In genomic region chr16:71817690-71818089, GRCh38 we compare ENCODE assay signal across 10 cellular contexts. TPM values are rescaled to one million over a fixed set of nuclear protein-coding genes. Genes with fewer than 3 reads are reported as not detected.
DNase-seq lines count a peak whose midpoint lies in the region; ATAC-seq and TF ChIP-seq lines count a peak whose summit lies in the region.
"Had no signal": no experiment of that assay in that cellular context is flagged by ENCODE, and none has a peak within 500 bp of the region (broad histone marks: within the 10 kb centered on the region; RNA-seq: fewer than 3 reads in every experiment).

No MANE protein-coding gene starts in this region.

- no peak; the same call in 1 of the 2 replicates for TF ChIP-seq CTCF in KMS-11 (conservative IDR thresholded peaks at IDR 0.05; ENCODE audit: low read depth, low read length)
- TF ChIP-seq CTCF in dorsolateral prefrontal cortex (IDR thresholded peaks at IDR 0.05 in 54 of 56, conservative IDR thresholded peaks at IDR 0.05 in 2 of 56; ENCODE audit: low read depth in 1 of 56, partially characterized antibody in 56 of 56), result no peak

- peaks cover 32% of the 10 kb centered on the region for H3K4me1 ChIP-seq in KMS-11 (ENCODE audit: low read depth, poor library complexity, severe bottlenecking)

- H2AFZ ChIP-seq in KMS-11 (ENCODE audit: low read depth), result peak overlapping the region; percentile 36

- no peaks in the 10 kb centered on the region for H3K27me3 ChIP-seq in KMS-11 (ENCODE audit: insufficient read depth, low read depth)
- H3K27me3 ChIP-seq in dorsolateral prefrontal cortex, result no peaks in the 10 kb centered on the region

- H3K9ac ChIP-seq in KMS-11, result peak overlapping the region; percentile 64; the same call in 1 of the 2 replicates

- peaks cover 8% of the 10 kb centered on the region for H3K36me3 Mint-ChIP-seq in stimulated activated effector memory CD8-positive, alpha-beta T cell treated with anti-CD3 and anti-CD28 coated beads, Interleukin-12 subunit alpha, Interleukin-12 subunit beta, amount 100 ng/mL, for 72 hours

- DNase-seq in dorsolateral prefrontal cortex (no peak), NCI-H187 treated with DMSO at 0.1 percent for 48 hours (lab: John Stamatoyannopoulos, UW) (no peak), iPS-NIHi7 (ENCODE audit: extremely low spot score) (no peak)
- DNase-seq in stimulated activated effector memory CD8-positive, alpha-beta T cell treated with anti-CD3 and anti-CD28 coated beads, Interleukin-12 subunit alpha, Interleukin-12 subunit beta, amount 100 ng/mL, for 72 hours (ENCODE audit: low spot score in 2 of 2), result no peak
- DNase-seq: GDM1, NCI-H1436 had no signal

- H3K9me3 Mint-ChIP-seq in stimulated activated effector memory CD8-positive, alpha-beta T cell treated with anti-CD3 and anti-CD28 coated beads, Interleukin-12 subunit alpha, Interleukin-12 subunit beta, amount 100 ng/mL, for 72 hours, result no peaks in the 10 kb centered on the region

- peaks cover 15% of the 10 kb centered on the region for H3K4me1 Mint-ChIP-seq in stimulated activated effector memory CD8-positive, alpha-beta T cell treated with anti-CD3 and anti-CD28 coated beads, Interleukin-12 subunit alpha, Interleukin-12 subunit beta, amount 100 ng/mL, for 72 hours

- no peak for ATAC-seq in stimulated activated effector memory CD8-positive, alpha-beta T cell treated with anti-CD3 and anti-CD28 coated beads, Interleukin-12 subunit alpha, Interleukin-12 subunit beta, amount 100 ng/mL, for 72 hours
- no peak for ATAC-seq in HG03469 (IDR thresholded peaks at IDR 0.05; ENCODE audit: unreplicated experiment)
- ATAC-seq: left lobe of liver had no signal

- peak overlapping the region; percentile 63 for H3K4me3 Mint-ChIP-seq in stimulated activated effector memory CD8-positive, alpha-beta T cell treated with anti-CD3 and anti-CD28 coated beads, Interleukin-12 subunit alpha, Interleukin-12 subunit beta, amount 100 ng/mL, for 72 hours

- peak overlapping the region; percentile 87 for H3K27ac ChIP-seq in KMS-11
- H3K27ac ChIP-seq in dorsolateral prefrontal cortex, result peak overlapping the region in 41 of 59 donors; percentile 1 to 88 (median 67)

- H3K27ac Mint-ChIP-seq in stimulated activated effector memory CD8-positive, alpha-beta T cell treated with anti-CD3 and anti-CD28 coated beads, Interleukin-12 subunit alpha, Interleukin-12 subunit beta, amount 100 ng/mL, for 72 hours, result peak overlapping the region; percentile 88

- no peaks in the 10 kb centered on the region for H3K79me2 ChIP-seq in KMS-11 (ENCODE audit: insufficient read depth, low read depth)

- H3K4me3 ChIP-seq in GM08714 (ENCODE audit: low read length), result peak overlapping the region; percentile 47; the same call in 1 of the 2 replicates
- H3K4me3 ChIP-seq in KMS-11 (IDR thresholded peaks at IDR 0.05; ENCODE audit: insufficient read depth, low read depth, low read length), result no peak overlapping the region
- peak overlapping the region in 7 of 59 donors; percentile 3 to 37 (median 19) for H3K4me3 ChIP-seq in dorsolateral prefrontal cortex

- H3K4me2 ChIP-seq in KMS-11, result peak overlapping the region; percentile 76

- intact Hi-C loops in dorsolateral prefrontal cortex (cut with DNase I), result no loop called here

- H3K36me3 ChIP-seq in KMS-11 (ENCODE audit: insufficient read depth), result no peaks in the 10 kb centered on the region

- no peaks in the 10 kb centered on the region for H4K20me1 ChIP-seq in KMS-11 (ENCODE audit: insufficient read depth)

RNA-seq across cellular contexts. Expression of gene AP1G1, which starts 9.1 kb away (rescaled TPM):
- total RNA-seq in dorsolateral prefrontal cortex, result 100 to 1,000 TPM in 99 of 120 experiments, 10 to 100 TPM in 21; 81.3 to 131 (median 109) TPM

RNA-seq across cellular contexts. Expression of gene ATXN1L, which starts 28.1 kb away (rescaled TPM):
- 10 to 100 TPM; 20.3 to 34.3 (median 26.3) TPM for total RNA-seq in dorsolateral prefrontal cortex
